ENCODE assay signal across 19 cellular contexts in genomic region chr11:119404872-119405271, GRCh38. TPM values are rescaled to one million over a fixed set of nuclear protein-coding genes. Genes with fewer than 3 reads are reported as not detected.
A peak's percentile ranks its signal among the peaks of the same experiment; 100 is the strongest.
DNase-seq lines count a peak whose midpoint lies in the region; ATAC-seq and TF ChIP-seq lines count a peak whose summit lies in the region.
"Had no signal": no experiment of that assay in that cellular context is flagged by ENCODE, and none has a peak within 500 bp of the region (broad histone marks: within the 10 kb centered on the region; RNA-seq: fewer than 3 reads in every experiment).

No MANE protein-coding gene starts in this region.

- H3K79me2 ChIP-seq in Karpas-422 (ENCODE audit: low read length) = no peaks in the 10 kb centered on the region

- H3K4me1 ChIP-seq in Karpas-422 (ENCODE audit: low read length) = peaks cover 24% of the 10 kb centered on the region

- H3K27me3 Mint-ChIP-seq in mesothelial cell of epicardium (ENCODE audit: low read depth) = no peaks in the 10 kb centered on the region
- H3K27me3 Mint-ChIP-seq in activated T-helper 1 cell treated with anti-CD3 and anti-CD28 coated beads, Interleukin-12 subunit alpha, Interleukin-12 subunit beta, Interleukin-2, Interleukin-4 antibody, amounts not matched to agents 30 ng/mL and 10 ng/mL and 1 ng/mL, durations not matched to agents 14 hours and 24 hours and 36 hours (ENCODE audit: insufficient read depth) = peaks cover 9% of the 10 kb centered on the region

- no peak overlapping the region for H3K4me3 ChIP-seq in Karpas-422 (ENCODE audit: low read length)
- H3K4me3 ChIP-seq: K562 had no signal

- peak overlapping the region; percentile 84 for H3K27ac Mint-ChIP-seq in mesothelial cell of epicardium
- H3K27ac Mint-ChIP-seq in activated T-helper 1 cell treated with anti-CD3 and anti-CD28 coated beads, Interleukin-12 subunit alpha, Interleukin-12 subunit beta, Interleukin-2, Interleukin-4 antibody, amounts not matched to agents 30 ng/mL and 10 ng/mL and 1 ng/mL, durations not matched to agents 14 hours and 24 hours and 36 hours = no peak overlapping the region
- H3K27ac Mint-ChIP-seq: CD14-positive monocyte had no signal

- no peak for ATAC-seq in GM21367 (IDR thresholded peaks at IDR 0.05; ENCODE audit: unreplicated experiment)
- ATAC-seq: K562 had no signal

- peaks cover 22% of the 10 kb centered on the region for H3K9me3 Mint-ChIP-seq in mesothelial cell of epicardium
- peaks cover 12% of the 10 kb centered on the region for H3K9me3 Mint-ChIP-seq in activated T-helper 1 cell treated with anti-CD3 and anti-CD28 coated beads, Interleukin-12 subunit alpha, Interleukin-12 subunit beta, Interleukin-2, Interleukin-4 antibody, amounts not matched to agents 30 ng/mL and 10 ng/mL and 1 ng/mL, durations not matched to agents 14 hours and 24 hours and 36 hours

- no peak overlapping the region for H2AFZ ChIP-seq in Karpas-422 (ENCODE audit: low read length)

- H3K9me3 ChIP-seq in Karpas-422 (ENCODE audit: low read length) = no peaks in the 10 kb centered on the region

- TF ChIP-seq CTCF in mesothelial cell of epicardium (IDR thresholded peaks at IDR 0.05; ENCODE audit: unreplicated experiment) = no peak

- no peaks in the 10 kb centered on the region for H3K27me3 ChIP-seq in Karpas-422 (ENCODE audit: low read length)

- 0 out of 2 replicates have a peak, but pooled peaks cover 3% of the 10 kb centered on the region for H3K36me3 ChIP-seq in Karpas-422 (ENCODE audit: insufficient read depth, low read length)

- peaks cover 32% of the 10 kb centered on the region for H3K4me1 Mint-ChIP-seq in mesothelial cell of epicardium
- H3K4me1 Mint-ChIP-seq in activated T-helper 1 cell treated with anti-CD3 and anti-CD28 coated beads, Interleukin-12 subunit alpha, Interleukin-12 subunit beta, Interleukin-2, Interleukin-4 antibody, amounts not matched to agents 30 ng/mL and 10 ng/mL and 1 ng/mL, durations not matched to agents 14 hours and 24 hours and 36 hours (ENCODE audit: low read depth) = no peaks in the 10 kb centered on the region
- H3K4me1 Mint-ChIP-seq: CD14-positive monocyte had no signal

- peak; percentile 80 for DNase-seq in EH (ENCODE audit: low read depth)
- no peak for DNase-seq in Karpas-422
- peak; percentile 83 for DNase-seq in amniotic epithelial cell (ENCODE audit: low read depth)
- DNase-seq in mesothelial cell of epicardium (ENCODE audit: low spot score in 2 of 2, unreplicated experiment in 2 of 2) = no peak
- no peak for DNase-seq in A172 (ENCODE audit: low spot score)
- DNase-seq in activated T-helper 1 cell treated with anti-CD3 and anti-CD28 coated beads, Interleukin-12 subunit alpha, Interleukin-12 subunit beta, Interleukin-2, Interleukin-4 antibody, amounts not matched to agents 30 ng/mL and 10 ng/mL and 1 ng/mL, durations not matched to agents 14 hours and 24 hours and 36 hours (ENCODE audit: low spot score) = no peak
- DNase-seq: DMS53, NCI-H1105, NCI-H146, NCI-H2029, NCI-H2227 treated with DMSO at 0.1 percent for 48 hours, NCI-H510A, NCI-H748 treated with DMSO at 0.1 percent for 48 hours, SIG-M5, T-helper 1 cell had no signal

- intact Hi-C loops in activated T-helper 1 cell treated with anti-CD3 and anti-CD28 coated beads, Interleukin-12 subunit alpha, Interleukin-12 subunit beta, Interleukin-2, Interleukin-4 antibody, amounts not matched to agents 30 ng/mL and 10 ng/mL and 1 ng/mL, durations not matched to agents 14 hours and 24 hours and 36 hours (cut with micrococcal nuclease) = no loop called here

- no peaks in the 10 kb centered on the region for H4K20me1 ChIP-seq in Karpas-422 (ENCODE audit: insufficient read depth, low read depth, low read length)

- peaks cover 5% of the 10 kb centered on the region for H3K36me3 Mint-ChIP-seq in mesothelial cell of epicardium
- no peaks in the 10 kb centered on the region for H3K36me3 Mint-ChIP-seq in activated T-helper 1 cell treated with anti-CD3 and anti-CD28 coated beads, Interleukin-12 subunit alpha, Interleukin-12 subunit beta, Interleukin-2, Interleukin-4 antibody, amounts not matched to agents 30 ng/mL and 10 ng/mL and 1 ng/mL, durations not matched to agents 14 hours and 24 hours and 36 hours (ENCODE audit: low read depth)
- H3K36me3 Mint-ChIP-seq: CD14-positive monocyte had no signal

- no peaks in the 10 kb centered on the region for H3K9me2 ChIP-seq in Karpas-422 (replicated peaks; ENCODE audit: insufficient read depth, low read length)

- H3K27ac ChIP-seq in Karpas-422 (ENCODE audit: low read length) = peak overlapping the region; percentile 29

- H3K4me3 Mint-ChIP-seq in mesothelial cell of epicardium = no peak overlapping the region
- no peak overlapping the region for H3K4me3 Mint-ChIP-seq in activated T-helper 1 cell treated with anti-CD3 and anti-CD28 coated beads, Interleukin-12 subunit alpha, Interleukin-12 subunit beta, Interleukin-2, Interleukin-4 antibody, amounts not matched to agents 30 ng/mL and 10 ng/mL and 1 ng/mL, durations not matched to agents 14 hours and 24 hours and 36 hours
- H3K4me3 Mint-ChIP-seq: CD14-positive monocyte had no signal

- H3K9ac ChIP-seq in Karpas-422 (ENCODE audit: low read length) = no peak overlapping the region

- H3K4me2 ChIP-seq in Karpas-422 (ENCODE audit: low read depth, low read length, poor library complexity, severe bottlenecking) = no peak overlapping the region

RNA-seq across cellular contexts. Expression of gene THY1, which starts 18.1 kb away (rescaled TPM):
- not detected in 2 replicates for total RNA-seq in Karpas-422 (2014; rRNA removed; shearing (Covaris generic); ENCODE audit: low replicate concordance)
- total RNA-seq in mesothelial cell of epicardium = 121 to 127 TPM (median 121 TPM) in 3 replicates
- 276 and 329 TPM in 2 replicates for total RNA-seq in A172 (2014; rRNA removed; shearing (Covaris generic))
- 0.83 and 1.0 TPM in 2 replicates for total RNA-seq in activated T-helper 1 cell treated with anti-CD3 and anti-CD28 coated beads, Interleukin-12 subunit alpha, Interleukin-12 subunit beta, Interleukin-2, Interleukin-4 antibody, amounts not matched to agents 30 ng/mL and 10 ng/mL and 1 ng/mL, durations not matched to agents 14 hours and 24 hours and 36 hours

RNA-seq across cellular contexts. Expression of gene USP2, which starts 23.4 kb away (rescaled TPM):
- total RNA-seq in Karpas-422 (2014; rRNA removed; shearing (Covaris generic); ENCODE audit: low replicate concordance) = 15.4 and 16.9 TPM in 2 replicates
- 12.4 to 13.2 TPM (median 13.1 TPM) in 3 replicates for total RNA-seq in mesothelial cell of epicardium
- 0.17 TPM in 1 of 2 replicates, not detected in the other for total RNA-seq in A172 (2014; rRNA removed; shearing (Covaris generic))
- 0.22 and 0.36 TPM in 2 replicates for total RNA-seq in activated T-helper 1 cell treated with anti-CD3 and anti-CD28 coated beads, Interleukin-12 subunit alpha, Interleukin-12 subunit beta, Interleukin-2, Interleukin-4 antibody, amounts not matched to agents 30 ng/mL and 10 ng/mL and 1 ng/mL, durations not matched to agents 14 hours and 24 hours and 36 hours

RNA-seq across cellular contexts. Expression of gene MFRP, which starts 58.4 kb away (rescaled TPM):
- not detected in 2 replicates for total RNA-seq in Karpas-422 (2014; rRNA removed; shearing (Covaris generic); ENCODE audit: low replicate concordance)
- total RNA-seq in mesothelial cell of epicardium = not detected in 3 replicates
- total RNA-seq in A172 (2014; rRNA removed; shearing (Covaris generic)) = not detected in 2 replicates
- total RNA-seq in activated T-helper 1 cell treated with anti-CD3 and anti-CD28 coated beads, Interleukin-12 subunit alpha, Interleukin-12 subunit beta, Interleukin-2, Interleukin-4 antibody, amounts not matched to agents 30 ng/mL and 10 ng/mL and 1 ng/mL, durations not matched to agents 14 hours and 24 hours and 36 hours = not detected in 2 replicates
- total RNA-seq: H4, K562 had no signal

Comparison
In these comparisons a context has a peak if more than half of its experiments do, and no peak if none do; other contexts are left out.
1. DNase-seq: peak in EH (single experiment) and amniotic epithelial cell (single experiment); none in Karpas-422 (single experiment), mesothelial cell of epicardium (0 of 2), A172 (single experiment) and activated T-helper 1 cell treated with anti-CD3 and anti-CD28 coated beads, Interleukin-12 subunit alpha, Interleukin-12 subunit beta, Interleukin-2, Interleukin-4 antibody, amounts not matched to agents 30 ng/mL and 10 ng/mL and 1 ng/mL, durations not matched to agents 14 hours and 24 hours and 36 hours (single experiment).
2. RNA of gene THY1, which starts 18.1 kb away (total RNA-seq): 276 to 329 TPM in A172 and 121 to 127 TPM in mesothelial cell of epicardium; 0.83 to 1.0 TPM in activated T-helper 1 cell treated with anti-CD3 and anti-CD28 coated beads, Interleukin-12 subunit alpha, Interleukin-12 subunit beta, Interleukin-2, Interleukin-4 antibody, amounts not matched to agents 30 ng/mL and 10 ng/mL and 1 ng/mL, durations not matched to agents 14 hours and 24 hours and 36 hours and not detected in Karpas-422; every median in the first group is over 10 times any median in the second.